Comparison of ENCODE assay signal across 8 cellular contexts in genomic region chr2:38184964-38185603, GRCh38.
DNase-seq lines count a peak whose midpoint lies in the region; ATAC-seq and TF ChIP-seq lines count a peak whose summit lies in the region.
"Had no signal": no experiment of that assay in that cellular context is flagged by ENCODE, and none has a peak within 500 bp of the region (broad histone marks: within the 10 kb centered on the region; RNA-seq: fewer than 3 reads in every experiment).

No MANE protein-coding gene starts in this region.

- 64 to 69% methylated on average over 2 of the region's 2 CpGs for WGBS in testis, 2 donors

- no peak overlapping the region for H3K27ac Mint-ChIP-seq in stimulated activated effector memory CD8-positive, alpha-beta T cell treated with anti-CD3 and anti-CD28 coated beads, Interleukin-12 subunit alpha, Interleukin-12 subunit beta, amount 100 ng/mL, for 72 hours

- H3K4me3 ChIP-seq in RWPE2 (ENCODE audit: severe bottlenecking) (no peak overlapping the region), testis (no peak overlapping the region)

- H3K36me3 Mint-ChIP-seq in stimulated activated effector memory CD8-positive, alpha-beta T cell treated with anti-CD3 and anti-CD28 coated beads, Interleukin-12 subunit alpha, Interleukin-12 subunit beta, amount 100 ng/mL, for 72 hours: no peaks in the 10 kb centered on the region
- H3K36me3 Mint-ChIP-seq: activated naive CD4-positive, alpha-beta T cell treated with anti-CD3 and anti-CD28 coated beads, Interleukin-2, amount 50 U/mL, for 24 hours had no signal

- no peak overlapping the region for H3K4me3 Mint-ChIP-seq in stimulated activated effector memory CD8-positive, alpha-beta T cell treated with anti-CD3 and anti-CD28 coated beads, Interleukin-12 subunit alpha, Interleukin-12 subunit beta, amount 100 ng/mL, for 72 hours
- H3K4me3 Mint-ChIP-seq: activated naive CD4-positive, alpha-beta T cell treated with anti-CD3 and anti-CD28 coated beads, Interleukin-2, amount 50 U/mL, for 24 hours had no signal

- H3K36me3 ChIP-seq in RWPE2 (ENCODE audit: low read depth): no peaks in the 10 kb centered on the region
- H3K36me3 ChIP-seq in testis (ENCODE audit: low read depth, missing control alignments): no peaks in the 10 kb centered on the region

- peaks cover 11% of the 10 kb centered on the region for H3K4me1 Mint-ChIP-seq in stimulated activated effector memory CD8-positive, alpha-beta T cell treated with anti-CD3 and anti-CD28 coated beads, Interleukin-12 subunit alpha, Interleukin-12 subunit beta, amount 100 ng/mL, for 72 hours
- H3K4me1 Mint-ChIP-seq: activated naive CD4-positive, alpha-beta T cell treated with anti-CD3 and anti-CD28 coated beads, Interleukin-2, amount 50 U/mL, for 24 hours had no signal

- no peak for TF ChIP-seq POLR2A in testis (IDR thresholded peaks at IDR 0.05)

- H3K9me3 ChIP-seq in RWPE2 (ENCODE audit: severe bottlenecking) (no peaks in the 10 kb centered on the region), testis (no peaks in the 10 kb centered on the region)

- TF ChIP-seq CTCF in RWPE2 (IDR thresholded peaks at IDR 0.05; ENCODE audit: poor library complexity, severe bottlenecking): no peak
- TF ChIP-seq CTCF in testis (IDR thresholded peaks at IDR 0.05): no peak

- H3K27ac ChIP-seq in RWPE2 (ENCODE audit: poor library complexity, severe bottlenecking) (no peak overlapping the region), testis (no peak overlapping the region)

- intact Hi-C loops in testis (cut with DNase I; ENCODE audit: low total_unique reads): no loop called here

- H3K9me3 Mint-ChIP-seq in stimulated activated effector memory CD8-positive, alpha-beta T cell treated with anti-CD3 and anti-CD28 coated beads, Interleukin-12 subunit alpha, Interleukin-12 subunit beta, amount 100 ng/mL, for 72 hours: no peaks in the 10 kb centered on the region
- H3K9me3 Mint-ChIP-seq: activated naive CD4-positive, alpha-beta T cell treated with anti-CD3 and anti-CD28 coated beads, Interleukin-2, amount 50 U/mL, for 24 hours had no signal

- H3K4me1 ChIP-seq in RWPE2 (ENCODE audit: insufficient read depth, poor library complexity, severe bottlenecking) (no peaks in the 10 kb centered on the region), testis (peaks cover 3% of the 10 kb centered on the region)

- peak; percentile 68 for ATAC-seq in HG02970 (IDR thresholded peaks at IDR 0.05; ENCODE audit: low FRiP score, unreplicated experiment)
- peak; percentile 67; the same call in 2 of the 3 replicates for ATAC-seq in RWPE2 (ENCODE audit: low read depth)
- ATAC-seq in stimulated activated effector memory CD8-positive, alpha-beta T cell treated with anti-CD3 and anti-CD28 coated beads, Interleukin-12 subunit alpha, Interleukin-12 subunit beta, amount 100 ng/mL, for 72 hours: peak; percentile 68

- H3K27me3 ChIP-seq in RWPE2 (ENCODE audit: insufficient read depth, poor library complexity, severe bottlenecking): no peaks in the 10 kb centered on the region
- no peaks in the 10 kb centered on the region for H3K27me3 ChIP-seq in testis

- DNase-seq in GM19238 (ENCODE audit: insufficient read length, low spot score) (peak; percentile 40), RWPE2 (ENCODE audit: low spot score) (no peak), DMS53 treated with DMSO at 0.1 percent for 48 hours (lab: John Stamatoyannopoulos, UW; ENCODE audit: unreplicated experiment) (no peak), testis (no peak), NCI-H748 treated with DMSO at 0.1 percent for 48 hours (lab: John Stamatoyannopoulos, UW) (no peak)
- no peak for DNase-seq in stimulated activated effector memory CD8-positive, alpha-beta T cell treated with anti-CD3 and anti-CD28 coated beads, Interleukin-12 subunit alpha, Interleukin-12 subunit beta, amount 100 ng/mL, for 72 hours (ENCODE audit: low spot score in 2 of 2)
